8 cellular contexts compared by ENCODE assay signal in genomic region chr12:118052324-118053070, GRCh38. TPM values are rescaled to one million over a fixed set of nuclear protein-coding genes. Genes with fewer than 3 reads are reported as not detected.
A peak's percentile ranks its signal among the peaks of the same experiment; 100 is the strongest.
DNase-seq lines count a peak whose midpoint lies in the region; ATAC-seq and TF ChIP-seq lines count a peak whose summit lies in the region.

No MANE protein-coding gene starts in this region.

- no peak overlapping the region for H3K4me3 Mint-ChIP-seq in CD4-positive, CD25-positive, alpha-beta regulatory T cell

- ATAC-seq in CD4-positive, CD25-positive, alpha-beta regulatory T cell (ENCODE audit: low read depth in 2 of 2): no peak
- ATAC-seq in right lobe of liver (peak; percentile 84 to 92 (median 88)), GM18867 (IDR thresholded peaks at IDR 0.05; ENCODE audit: unreplicated experiment) (no peak), HG03175 (IDR thresholded peaks at IDR 0.05; ENCODE audit: unreplicated experiment) (no peak), HG03432 (IDR thresholded peaks at IDR 0.05; ENCODE audit: unreplicated experiment) (no peak)

- peak overlapping the region in 2 of 3 donors; percentile 51 to 83 for H3K27ac Mint-ChIP-seq in CD4-positive, CD25-positive, alpha-beta regulatory T cell

- H3K36me3 Mint-ChIP-seq in CD4-positive, CD25-positive, alpha-beta regulatory T cell: peaks cover 26% of the 10 kb centered on the region

- H3K4me3 ChIP-seq in CD4-positive, CD25-positive, alpha-beta regulatory T cell (ENCODE audit: low read depth, low read length): no peak overlapping the region
- H3K4me3 ChIP-seq in choroid plexus epithelial cell (ENCODE audit: low read depth, low read length): no peak overlapping the region
- H3K4me3 ChIP-seq in right lobe of liver: no peak overlapping the region

- no peaks in the 10 kb centered on the region for H3K27me3 Mint-ChIP-seq in CD4-positive, CD25-positive, alpha-beta regulatory T cell

- peak; percentile 1 for TF ChIP-seq CTCF in choroid plexus epithelial cell (conservative IDR thresholded peaks at IDR 0.05; ENCODE audit: low read depth, low read length)
- no peak for TF ChIP-seq CTCF in right lobe of liver (IDR thresholded peaks at IDR 0.05)

- no peak for DNase-seq in CD4-positive, CD25-positive, alpha-beta regulatory T cell
- peak; percentile 75 for DNase-seq in MV-4-11 (lab: John Stamatoyannopoulos, UW)
- peak; percentile 92 for DNase-seq in choroid plexus epithelial cell (ENCODE audit: low read depth)
- DNase-seq in right lobe of liver: peak; percentile 73 to 93 (median 86)
- DNase-seq in substantia nigra (lab: John Stamatoyannopoulos, UW): peak in 36 of 49 donors; percentile 5 to 76 (median 35)

- H3K36me3 ChIP-seq in CD4-positive, CD25-positive, alpha-beta regulatory T cell (ENCODE audit: control insufficient read depth, insufficient read depth, low read length): peaks cover 23% of the 10 kb centered on the region
- peaks cover 0 to 20% (median 0%) of the 10 kb centered on the region in 4 donors for H3K36me3 ChIP-seq in right lobe of liver

- H3K27me3 ChIP-seq in CD4-positive, CD25-positive, alpha-beta regulatory T cell (ENCODE audit: control insufficient read depth, insufficient read depth, low read length): no peaks in the 10 kb centered on the region
- H3K27me3 ChIP-seq in right lobe of liver: no peaks in the 10 kb centered on the region

- 32% methylated on average over 6 of the region's 14 CpGs for WGBS in right lobe of liver (ENCODE audit: insufficient coverage, low coverage, low lambda C conversion rate, missing lambda C conversion rate)

- H3K9me3 ChIP-seq in CD4-positive, CD25-positive, alpha-beta regulatory T cell (ENCODE audit: control insufficient read depth in 2 of 2, low read length in 2 of 2): no peaks in the 10 kb centered on the region
- H3K9me3 ChIP-seq in right lobe of liver: no peaks in the 10 kb centered on the region

- peaks cover 4% of the 10 kb centered on the region for H3K4me1 ChIP-seq in CD4-positive, CD25-positive, alpha-beta regulatory T cell (ENCODE audit: control insufficient read depth, insufficient read depth, low read length, poor library complexity, severe bottlenecking)
- H3K4me1 ChIP-seq in right lobe of liver: peaks cover 0 to 59% (median 28%) of the 10 kb centered on the region in 4 donors

- no peak overlapping the region for H3K27ac ChIP-seq in CD4-positive, CD25-positive, alpha-beta regulatory T cell (ENCODE audit: insufficient read depth, low read length, poor library complexity, severe bottlenecking)
- peak overlapping the region; percentile 66 to 76 (median 66) for H3K27ac ChIP-seq in right lobe of liver
- H3K27ac ChIP-seq in substantia nigra (ENCODE audit: low read depth, low read length, poor library complexity, severe bottlenecking): peak overlapping the region; percentile 65

- peaks cover 0 to 2% (median 0%) of the 10 kb centered on the region in 7 donors for H3K9me3 Mint-ChIP-seq in CD4-positive, CD25-positive, alpha-beta regulatory T cell

- intact Hi-C loops in right lobe of liver (cut with DNase I): no loop called here

- peak; percentile 30 for TF ChIP-seq POLR2A in right lobe of liver (IDR thresholded peaks at IDR 0.05)

- H3K4me1 Mint-ChIP-seq in CD4-positive, CD25-positive, alpha-beta regulatory T cell: peaks cover 15 to 36% (median 27%) of the 10 kb centered on the region in 4 donors

RNA-seq across cellular contexts. Expression of gene WSB2, which starts 8.5 kb away (rescaled TPM):
- 30.8 TPM for total RNA-seq in CD4-positive, CD25-positive, alpha-beta regulatory T cell
- 10 to 100 TPM; 16.0 to 26.2 (median 22.2) TPM for polyA plus RNA-seq in CD4-positive, CD25-positive, alpha-beta regulatory T cell
- 10 to 100 TPM; 27.5 to 73.9 (median 49.0) TPM for total RNA-seq in right lobe of liver

RNA-seq across cellular contexts. Expression of gene RFC5, which starts 36.0 kb away (rescaled TPM):
- 12.0 TPM for total RNA-seq in CD4-positive, CD25-positive, alpha-beta regulatory T cell
- 10 to 100 TPM; 19.2 to 21.1 (median 20.1) TPM for polyA plus RNA-seq in CD4-positive, CD25-positive, alpha-beta regulatory T cell
- 1 to 10 TPM; 4.6 to 9.9 (median 8.5) TPM for total RNA-seq in right lobe of liver

RNA-seq across cellular contexts. Expression of gene VSIG10, which starts 51.3 kb away (rescaled TPM):
- 0.64 TPM for total RNA-seq in CD4-positive, CD25-positive, alpha-beta regulatory T cell
- 1 to 10 TPM; 1.5 to 3.1 (median 2.0) TPM for polyA plus RNA-seq in CD4-positive, CD25-positive, alpha-beta regulatory T cell
- 10 to 100 TPM; 13.1 to 31.3 (median 20.1) TPM for total RNA-seq in right lobe of liver

Comparison
In these comparisons a context has a peak if more than half of its experiments do, and no peak if none do; other contexts are left out.
1. ATAC-seq: peak in right lobe of liver (4 of 4); none in CD4-positive, CD25-positive, alpha-beta regulatory T cell (0 of 2), GM18867 (single experiment), HG03175 (single experiment) and HG03432 (single experiment).
2. DNase-seq: peak in MV-4-11 (single experiment), choroid plexus epithelial cell (single experiment), right lobe of liver (3 of 3) and substantia nigra (36 of 49); none in CD4-positive, CD25-positive, alpha-beta regulatory T cell (0 of 3).